Comparison of ENCODE assay signal across 16 cellular contexts in the genomic region with DNA sequence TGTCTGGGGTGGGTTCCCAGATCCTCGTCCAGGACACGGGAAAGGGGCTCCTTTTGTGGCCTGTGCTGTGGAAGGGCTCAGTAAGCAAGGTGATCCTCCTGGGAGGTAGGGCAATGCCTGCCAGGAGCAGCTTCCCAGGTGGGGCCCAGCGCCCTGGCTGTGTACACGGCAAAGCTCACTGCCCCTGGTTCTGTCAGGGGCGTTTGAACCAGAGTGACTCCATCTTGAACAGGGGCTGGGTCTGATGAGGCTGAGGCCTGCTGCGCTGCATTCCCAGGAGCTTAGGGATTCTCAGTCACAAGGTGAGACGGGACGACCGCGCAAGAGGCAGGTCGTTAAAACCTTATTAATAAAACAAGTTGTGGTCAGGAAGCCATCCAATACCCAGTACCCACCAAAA. TPM values are rescaled to one million over a fixed set of nuclear protein-coding genes. Genes with fewer than 3 reads are reported as not detected.
DNase-seq lines count a peak whose midpoint lies in the region; ATAC-seq, FAIRE-seq and TF ChIP-seq lines count a peak whose summit lies in the region.
"Had no signal": no experiment of that assay in that cellular context is flagged by ENCODE, and none has a peak within 500 bp of the region (broad histone marks: within the 10 kb centered on the region; RNA-seq: fewer than 3 reads in every experiment).

No MANE protein-coding gene starts in this region.

- 0 out of 2 replicates have a peak, but pooled peaks cover 2% of the 10 kb centered on the region for H3K36me3 Mint-ChIP-seq in HFFc6 (ENCODE audit: low read depth)

- WGBS in GM12878 (ENCODE audit: insufficient coverage, insufficient replicate concordance, low lambda C conversion rate, missing lambda C conversion rate): 45% methylated on average over 11 of the region's 11 CpGs
- WGBS in pancreas, 2 donors: 88 to 92% methylated on average over 11 of the region's 11 CpGs

- peaks cover 31% of the 10 kb centered on the region for H3K27me3 Mint-ChIP-seq in HFFc6 (ENCODE audit: insufficient read depth)
- H3K27me3 Mint-ChIP-seq: CD4-positive, alpha-beta T cell had no signal

- no peaks in the 10 kb centered on the region for H3K27me3 ChIP-seq in BLaER1
- no peaks in the 10 kb centered on the region for H3K27me3 ChIP-seq in GM12878 (replicated peaks in 1 of 2; ENCODE audit: control insufficient read depth in 2 of 2, insufficient read depth in 2 of 2, low read length in 1 of 2)
- H3K27me3 ChIP-seq in pancreas: no peaks in the 10 kb centered on the region
- H3K27me3 ChIP-seq in brain microvascular endothelial cell (replicated peaks): peaks cover 15% of the 10 kb centered on the region

- TF ChIP-seq CTCF in HFFc6 (IDR thresholded peaks at IDR 0.05) (no peak), GM12878 (IDR thresholded peaks at IDR 0.05 in 2 of 3, conservative IDR thresholded peaks at IDR 0.05 in 1 of 3; ENCODE audit: control insufficient read depth in 2 of 3, extremely low read depth in 1 of 3, insufficient read depth in 1 of 3, low read depth in 3 of 3, low read length in 3 of 3) (no peak), pancreas (IDR thresholded peaks at IDR 0.05) (no peak), omental fat pad (IDR thresholded peaks at IDR 0.05) (no peak), brain microvascular endothelial cell (IDR thresholded peaks at IDR 0.05; ENCODE audit: low read depth, low read length, missing control alignments) (no peak)

- BruUV-seq in GM12878 (replicated peaks; lab: Mats Ljungman, UMichigan): no TSS peak

- RAD21 ChIA-PET in GM12878 (lab: Charles Lee; ENCODE audit: unreplicated experiment): interaction anchor here (4.3 to 7.1 kb wide), 2 partner anchors 13 to 24 kb away, joined by 27 to 78 read pairs; no protein-coding TSS in a partner anchor

- no peaks in the 10 kb centered on the region for H3K79me2 ChIP-seq in GM12878 (ENCODE audit: control insufficient read depth, insufficient read depth, low read length)

- no peak overlapping the region for H2AFZ ChIP-seq in GM12878 (ENCODE audit: control insufficient read depth, low read depth, low read length)

- intact Hi-C loops in GM12878 (cut with micrococcal nuclease; ENCODE audit: unreplicated experiment): no loop called here
- intact Hi-C loops in pancreas (cut with DNase I): no loop called here

- H4K20me1 ChIP-seq in BLaER1 (no peaks in the 10 kb centered on the region), GM12878 (ENCODE audit: control insufficient read depth, insufficient read depth) (no peaks in the 10 kb centered on the region)

- H3K9me3 ChIP-seq in BLaER1 (no peaks in the 10 kb centered on the region), GM12878 (replicated peaks; ENCODE audit: control insufficient read depth, insufficient read depth, low read length) (no peaks in the 10 kb centered on the region), pancreas (no peaks in the 10 kb centered on the region)

- H3K4me3 ChIP-seq in BLaER1 (peak overlapping the region; percentile 62; the same call in 1 of the 2 replicates), GM12878 (no peak overlapping the region), pancreas (no peak overlapping the region), brain microvascular endothelial cell (ENCODE audit: low read depth, low read length) (no peak overlapping the region)

- no peak overlapping the region for H3K27ac Mint-ChIP-seq in HFFc6
- H3K27ac Mint-ChIP-seq: CD4-positive, alpha-beta T cell had no signal

- ATAC-seq in GM12878 (no peak), pancreas (no peak), HG03280 (IDR thresholded peaks at IDR 0.05; ENCODE audit: unreplicated experiment) (no peak), omental fat pad (ENCODE audit: low FRiP score) (no peak)

- H3K9ac ChIP-seq in BLaER1 (peak overlapping the region; percentile 78), GM12878 (ENCODE audit: control insufficient read depth, insufficient read depth, low read length) (no peak overlapping the region)

- DNase-seq in HFFc6 (no peak), GM12878 (ENCODE audit: low read depth, low spot score) (no peak), pancreas (no peak), omental fat pad (ENCODE audit: low spot score) (no peak), brain microvascular endothelial cell (no peak), activated T-cell treated with anti-CD3 and anti-CD28 coated beads for 4 hours (no peak)
- DNase-seq: ACHN; AML-193; CD4-positive, alpha-beta T cell; H7; NCI-H1417 treated with DMSO at 0.1 percent for 48 hours; NCI-H1930; NCI-H748 treated with DMSO at 0.1 percent for 48 hours had no signal

- POLR2A ChIA-PET in GM12878 (lab: Charles Lee): interaction anchor here (1.8 to 4.2 kb wide), 3 partner anchors 15 to 26 kb away, joined by 7 to 32 read pairs (median 18); no protein-coding TSS in a partner anchor

- no peak for TF ChIP-seq EP300 in GM12878 (IDR thresholded peaks at IDR 0.05; ENCODE audit: borderline replicate concordance in 1 of 2, control insufficient read depth in 1 of 2, low read depth in 2 of 2, low read length in 2 of 2)

- no peak for TF ChIP-seq POLR2A in GM12878 (IDR thresholded peaks at IDR 0.05; ENCODE audit: low read depth, low read length)

- in situ Hi-C loops in GM12878 (cut with MboI) (no loop called here), brain microvascular endothelial cell (cut with HindIII; ENCODE audit: low pct_ligation_motif_present, low sequenced_read_pairs) (no loop called here)

- H3K9me3 Mint-ChIP-seq in HFFc6: peaks cover 9% of the 10 kb centered on the region
- H3K9me3 Mint-ChIP-seq: CD4-positive, alpha-beta T cell had no signal

- H3K4me1 Mint-ChIP-seq in HFFc6 (ENCODE audit: low read depth): no peaks in the 10 kb centered on the region

- peak overlapping the region; percentile 93 for H3K27ac ChIP-seq in BLaER1
- no peak overlapping the region for H3K27ac ChIP-seq in GM12878 (ENCODE audit: control insufficient read depth, insufficient read depth)
- H3K27ac ChIP-seq in pancreas: peak overlapping the region; percentile 58 to 94 (median 76)
- H3K27ac ChIP-seq in brain microvascular endothelial cell: no peak overlapping the region

- H3K4me2 ChIP-seq in BLaER1: peak overlapping the region; percentile 88
- H3K4me2 ChIP-seq in GM12878 (ENCODE audit: control insufficient read depth, insufficient read depth): no peak overlapping the region

- peaks cover 100% of the 10 kb centered on the region for H3K4me1 ChIP-seq in BLaER1
- H3K4me1 ChIP-seq in GM12878 (ENCODE audit: control insufficient read depth, insufficient read depth, low read length): peaks cover 21% of the 10 kb centered on the region
- peaks cover 35 to 44% (median 41%) of the 10 kb centered on the region in 3 donors for H3K4me1 ChIP-seq in pancreas

- H3K36me3 ChIP-seq in BLaER1 (no peaks in the 10 kb centered on the region), GM12878 (ENCODE audit: control insufficient read depth in 2 of 2, insufficient read depth in 2 of 2, low read length in 1 of 2) (no peaks in the 10 kb centered on the region), pancreas (no peaks in the 10 kb centered on the region), brain microvascular endothelial cell (replicated peaks) (no peaks in the 10 kb centered on the region)

- FAIRE-seq in GM12878 (lab: Jason Lieb, UNC) (no peak), pancreas (lab: Jason Lieb, UNC) (no peak)
- FAIRE-seq: GM19239 had no signal

- H3K4me3 Mint-ChIP-seq in HFFc6: peak overlapping the region; percentile 67; the same call in 1 of the 2 replicates
- H3K4me3 Mint-ChIP-seq: CD4-positive, alpha-beta T cell had no signal

- no peak for TF ChIP-seq RAD21 in GM12878 (IDR thresholded peaks at IDR 0.05; ENCODE audit: insufficient read depth, low read depth, low read length)

- CTCF ChIA-PET in GM12878 (lab: Yijun Ruan, JAX): interaction anchor here (1.1 to 6.5 kb wide), 6 partner anchors 9 to 522 kb away, joined by 3 to 25 read pairs (median 3); no protein-coding TSS in a partner anchor

- SMC1A ChIA-PET in GM12878 (lab: Charles Lee; ENCODE audit: uncharacterized antibody, unreplicated experiment): interaction anchor here (3.2 kb wide), 1 partner anchor 23 kb away, joined by 16 read pairs; no protein-coding TSS in a partner anchor

TF ChIP-seq in GM12878, 131 proteins besides CTCF, POLR2A, EP300 and RAD21 (continues in another document):
- no peak for TF ChIP-seq WRNIP1 (IDR thresholded peaks at IDR 0.05; ENCODE audit: borderline replicate concordance, low read depth, low read length)
- TF ChIP-seq NRF1 (conservative IDR thresholded peaks at IDR 0.05; ENCODE audit: low read depth, low read length): no peak

RNA-seq across cellular contexts. Expression of gene SLC12A7, which starts 19.9 kb away (rescaled TPM):
- under 1 TPM in 3 of 6 experiments, not detected in 3; 0.07 to 0.09 (median 0.09) TPM for total RNA-seq in HFFc6 (2021; fragmentation: NEBNext Ultra II Directional; extraction: Animal tissue kit (Norgen Biotek cat#: 25700))
- 70.0 and 82.8 TPM in 2 replicates for total RNA-seq in GM12878 (2013; cell fraction: nucleolus; rRNA removed)
- total RNA-seq in GM12878 (2014; rRNA removed) (3.5 and 5.0 TPM in 2 replicates), GM12878 (2014; rRNA removed; fragmentation: Illumina TruSeq; extraction: Trizol) (2.1 and 3.0 TPM in 2 replicates), GM12878 (2021) (10.0 and 11.5 TPM in 2 replicates), pancreas (10 to 100 TPM; 17.4 to 56.5 (median 32.1) TPM), omental fat pad (10 to 100 TPM; 17.2 to 39.0 (median 27.5) TPM)
- 1.6 TPM for polyA plus RNA-seq in GM12878 (2011; ENCODE audit: low read depth)
- polyA plus RNA-seq in GM12878 (2011; rRNA removed) (1.5 and 2.8 TPM in 2 replicates), GM12878 (2014; fragmentation: Illumina TruSeq; extraction: Trizol) (0.78 and 2.9 TPM in 2 replicates), GM12878 (2014; fragmentation: Nextera tagmentation; extraction: Ambion mirVana) (under 1 TPM; 0.10 to 0.29 TPM), GM12878 (2014; rRNA removed) (5.0 and 7.4 TPM in 2 replicates), GM12878 (2016; fragmentation: Nextera tagmentation; extraction: Ambion mirVana) (1 to 10 TPM; 2.3 to 3.2 TPM), pancreas (10 to 100 TPM; 40.0 to 44.9 TPM)
- polyA plus RNA-seq in GM12878 (2011; cell fraction: cytosol; rRNA removed): 3.4 TPM in 2 replicates
- 38.8 and 41.9 TPM in 2 replicates for polyA plus RNA-seq in GM12878 (2011; cell fraction: nucleus; rRNA removed)
- polyA plus RNA-seq in GM12878 (2012): 4.5 and 4.6 TPM in 2 replicates
- 3.1 and 6.2 TPM in 2 replicates for polyA minus RNA-seq in GM12878 (2011; rRNA and poly(A)+ RNA removed)
- polyA minus RNA-seq in GM12878 (2011; cell fraction: cytosol; rRNA and poly(A)+ RNA removed): 4.4 and 4.9 TPM in 2 replicates
- 9.4 and 11.5 TPM in 2 replicates for polyA minus RNA-seq in GM12878 (2011; cell fraction: nucleus; rRNA and poly(A)+ RNA removed)

Comparison
In these comparisons a context has a peak if more than half of its experiments do, and no peak if none do; other contexts are left out.
1. H3K27ac ChIP-seq: peak in BLaER1 (single experiment) and pancreas (4 of 4); none in GM12878 (single experiment) and brain microvascular endothelial cell (single experiment).